Comparison of ENCODE assay signal across 1 cellular context in genomic region chr17:1112875-1113274, GRCh38.
TF ChIP-seq lines count a peak whose summit lies in the region.

No MANE protein-coding gene starts in this region.

TF ChIP-seq in K562, 482 proteins besides CTCF, POLR2A, EP300 and RAD21 (continued from another document):
- TF ChIP-seq USF1 (CRISPR knock-in tag; IDR thresholded peaks at IDR 0.05) (no peak), FOS (IDR thresholded peaks at IDR 0.05; ENCODE audit: extremely low read depth, insufficient read length) (peak; percentile 14), PHTF2 (CRISPR knock-in tag; IDR thresholded peaks at IDR 0.05) (no peak), ASH1L (IDR thresholded peaks at IDR 0.05; ENCODE audit: borderline replicate concordance, low read depth, partially characterized antibody) (peak; percentile 53), RBM25 (IDR thresholded peaks at IDR 0.05; ENCODE audit: low read depth, low read length, severe bottlenecking) (peak; percentile 20), PCBP1 (IDR thresholded peaks at IDR 0.05; ENCODE audit: low read depth, low read length, poor library complexity, severe bottlenecking) (no peak), MGA (IDR thresholded peaks at IDR 0.05) (peak; percentile 53; the same call in 1 of the 2 replicates), MBD2 (IDR thresholded peaks at IDR 0.05; ENCODE audit: borderline replicate concordance, low read depth) (peak; percentile 25; the same call in 1 of the 2 replicates)
TF ChIP-seq in K562: peak in this region for 5.
